ENCODE assay signal across 19 cellular contexts in genomic region chr10:62858364-62858763, GRCh38. TPM values are rescaled to one million over a fixed set of nuclear protein-coding genes. Genes with fewer than 3 reads are reported as not detected.
DNase-seq lines count a peak whose midpoint lies in the region; ATAC-seq and TF ChIP-seq lines count a peak whose summit lies in the region.
"Had no signal": no experiment of that assay in that cellular context is flagged by ENCODE, and none has a peak within 500 bp of the region (broad histone marks: within the 10 kb centered on the region; RNA-seq: fewer than 3 reads in every experiment).

No MANE protein-coding gene starts in this region.

- no peak overlapping the region for H3K14ac ChIP-seq in mesenchymal stem cell (ENCODE audit: low read length in 2 of 2)

- H3K9me3 ChIP-seq in mesenchymal stem cell (ENCODE audit: control insufficient read depth, low read length): no peaks in the 10 kb centered on the region
- H3K9me3 ChIP-seq: neutrophil, Peyer's patch had no signal

- H3K4me3 ChIP-seq in fibroblast of mammary gland (ENCODE audit: control insufficient read depth, low read depth, low read length) (no peak overlapping the region), mesenchymal stem cell (ENCODE audit: insufficient read depth in 1 of 2, low read depth in 1 of 2, low read length in 2 of 2) (no peak overlapping the region)
- H3K4me3 ChIP-seq: Peyer's patch had no signal

- ATAC-seq in GM18858 (IDR thresholded peaks at IDR 0.05; ENCODE audit: unreplicated experiment): no peak
- ATAC-seq: activated CD4-positive, CD25-positive, alpha-beta regulatory T cell treated with anti-CD3 and anti-CD28 coated beads, Interleukin-2, amount 50 U/mL, for 24 hours; activated naive CD4-positive, alpha-beta T cell treated with anti-CD3 and anti-CD28 coated beads, Interleukin-2, amount 50 U/mL, for 72 hours; T-helper 17 cell had no signal

- no peak overlapping the region for H2BK5ac ChIP-seq in mesenchymal stem cell (ENCODE audit: low read depth, low read length, poor library complexity, severe bottlenecking)

- H2AK5ac ChIP-seq in mesenchymal stem cell (ENCODE audit: low read length, severe bottlenecking): no peak overlapping the region

- H3K27me3 ChIP-seq in mesenchymal stem cell (ENCODE audit: control insufficient read depth in 1 of 2, insufficient read depth in 1 of 2, low read length in 2 of 2): peaks cover 0 to 8% of the 10 kb centered on the region in 2 experiments
- H3K27me3 ChIP-seq: Peyer's patch had no signal

- H2BK120ac ChIP-seq in mesenchymal stem cell (ENCODE audit: low read depth, low read length): no peak overlapping the region

- H4K8ac ChIP-seq in mesenchymal stem cell (ENCODE audit: low read length): no peak overlapping the region

- H3K4me2 ChIP-seq in mesenchymal stem cell (ENCODE audit: low read length, poor library complexity, severe bottlenecking): no peak overlapping the region

- H3K79me1 ChIP-seq in mesenchymal stem cell (replicated peaks; ENCODE audit: low read length, poor library complexity, severe bottlenecking): no peaks in the 10 kb centered on the region

- H3K9ac ChIP-seq in mesenchymal stem cell (ENCODE audit: low read length): peak overlapping the region; percentile 15

- in situ Hi-C loops in SK-MEL-5 (cut with HindIII; ENCODE audit: low pct_unique_long_range_greater_than_20kb, low sequenced_read_pairs): no loop called here

- no peaks in the 10 kb centered on the region for H3K4me1 ChIP-seq in mesenchymal stem cell (ENCODE audit: control insufficient read depth, insufficient read depth, low read depth, low read length)
- H3K4me1 ChIP-seq: Peyer's patch had no signal

- no peak overlapping the region for H2BK15ac ChIP-seq in mesenchymal stem cell (ENCODE audit: low read depth, poor library complexity, severe bottlenecking)

- DNase-seq in AG20443 (ENCODE audit: low spot score): peak; percentile 27
- DNase-seq in SK-MEL-5 (ENCODE audit: low read depth, low spot score): peak; percentile 30
- peak; percentile 81 for DNase-seq in fibroblast of mammary gland (ENCODE audit: low read depth)
- no peak for DNase-seq in mesenchymal stem cell
- DNase-seq in DMS114 treated with DMSO at 0.1 percent for 48 hours (lab: John Stamatoyannopoulos, UW; ENCODE audit: unreplicated experiment): no peak
- no peak for DNase-seq in NCI-H2196 (lab: John Stamatoyannopoulos, UW; ENCODE audit: unreplicated experiment)
- DNase-seq in NCI-H187 (lab: John Stamatoyannopoulos, UW): no peak
- DNase-seq: activated CD8-positive, alpha-beta memory T cell treated with anti-CD3 and anti-CD28 coated beads, Interleukin-2, amount 50 U/mL, for 4 hours; cerebellar nuclear complex; NCI-H1694 treated with DMSO at 0.1 percent for 48 hours; NCI-H524 treated with DMSO at 0.1 percent for 48 hours; Peyer's patch; stimulated activated naive CD4-positive, alpha-beta T cell treated with Interleukin-2 at 50 U/mL for 16 hours; T-helper 17 cell had no signal

- no peak overlapping the region for H3K4ac ChIP-seq in mesenchymal stem cell (ENCODE audit: low read depth in 1 of 2, low read length in 2 of 2)

- no peak overlapping the region for H4K91ac ChIP-seq in mesenchymal stem cell (ENCODE audit: low read length)

- no peak for TF ChIP-seq CTCF in fibroblast of mammary gland (conservative IDR thresholded peaks at IDR 0.05; ENCODE audit: control insufficient read depth, insufficient read depth, low read depth, low read length)

- WGBS in mesenchymal stem cell: 29% methylated on average over 3 of the region's 6 CpGs

- no peak overlapping the region for H3K23ac ChIP-seq in mesenchymal stem cell (ENCODE audit: low read length in 2 of 2)

- no peak overlapping the region for H2BK12ac ChIP-seq in mesenchymal stem cell (ENCODE audit: low read length in 2 of 2)

- no peak overlapping the region for H3K27ac ChIP-seq in mesenchymal stem cell (ENCODE audit: low read length, poor library complexity, severe bottlenecking)
- H3K27ac ChIP-seq: epithelial cell of prostate, neutrophil, Peyer's patch had no signal

- no peak overlapping the region for H3K18ac ChIP-seq in mesenchymal stem cell (ENCODE audit: low read depth in 1 of 2, low read length in 2 of 2)

- no peaks in the 10 kb centered on the region for H3K36me3 ChIP-seq in mesenchymal stem cell (ENCODE audit: control insufficient read depth in 1 of 2, insufficient read depth in 2 of 2, low read depth in 1 of 2, low read length in 2 of 2)
- H3K36me3 ChIP-seq: neutrophil, Peyer's patch had no signal

- no peak overlapping the region for H2AFZ ChIP-seq in mesenchymal stem cell (ENCODE audit: low read depth, low read length)

RNA-seq across cellular contexts. Expression of gene EGR2, which starts 42.2 kb away (rescaled TPM):
- total RNA-seq in SK-MEL-5 (2014; rRNA removed; shearing (Covaris generic)): 0.63 and 0.75 TPM in 2 replicates
- polyA plus RNA-seq in SK-MEL-5 (2015; cell fraction: cytosol; rRNA removed): 1.7 and 1.9 TPM in 2 replicates
- 0.80 TPM in 1 of 2 replicates, not detected in the other for polyA plus RNA-seq in SK-MEL-5 (2015; cell fraction: nucleus; rRNA removed)
- 0.47 TPM for polyA plus RNA-seq in mesenchymal stem cell (2013, experiment 1 of 2)
- polyA plus RNA-seq in mesenchymal stem cell (2013, experiment 2 of 2): 0.33 TPM

RNA-seq across cellular contexts. Expression of gene ADO, which starts 53.8 kb away (rescaled TPM):
- 29.3 and 32.8 TPM in 2 replicates for total RNA-seq in SK-MEL-5 (2014; rRNA removed; shearing (Covaris generic))
- 28.5 and 31.4 TPM in 2 replicates for polyA plus RNA-seq in SK-MEL-5 (2015; cell fraction: cytosol; rRNA removed)
- 17.6 and 22.7 TPM in 2 replicates for polyA plus RNA-seq in SK-MEL-5 (2015; cell fraction: nucleus; rRNA removed)
- 15.1 TPM for polyA plus RNA-seq in mesenchymal stem cell (2013, experiment 1 of 2)
- 15.6 TPM for polyA plus RNA-seq in mesenchymal stem cell (2013, experiment 2 of 2)

Comparison
In these comparisons a context has a peak if more than half of its experiments do, and no peak if none do; other contexts are left out.
1. DNase-seq: peak in AG20443 (single experiment), SK-MEL-5 (single experiment) and fibroblast of mammary gland (single experiment); none in mesenchymal stem cell (single experiment), DMS114 treated with DMSO at 0.1 percent for 48 hours (single experiment), NCI-H2196 (single experiment) and NCI-H187 (0 of 2).